In the genomic region with DNA sequence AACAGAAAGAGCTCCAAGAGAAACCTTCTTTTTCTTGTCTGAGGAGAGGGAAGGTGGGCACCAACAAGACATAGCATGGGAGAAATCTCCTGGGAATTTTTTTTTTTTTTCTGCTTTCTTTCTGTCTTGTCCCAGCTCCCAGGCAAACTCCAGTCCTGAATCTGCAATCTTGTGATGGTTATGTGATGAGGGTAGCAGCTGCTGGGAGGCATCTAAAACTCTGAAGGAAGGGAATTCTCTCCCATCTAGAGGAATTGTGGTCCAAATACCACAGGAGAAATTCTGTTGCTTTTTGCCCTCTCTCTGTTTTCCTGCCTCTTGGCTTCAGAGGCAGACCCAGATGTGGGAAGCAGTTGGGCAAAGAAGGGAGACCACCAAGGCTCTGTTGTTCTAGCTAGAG, we compare ENCODE assay signal across 20 cellular contexts. TPM values are rescaled to one million over a fixed set of nuclear protein-coding genes. Genes with fewer than 3 reads are reported as not detected.
DNase-seq lines count a peak whose midpoint lies in the region; TF ChIP-seq lines count a peak whose summit lies in the region.
"Had no signal": no experiment of that assay in that cellular context is flagged by ENCODE, and none has a peak within 500 bp of the region (broad histone marks: within the 10 kb centered on the region; RNA-seq: fewer than 3 reads in every experiment).

No MANE protein-coding gene starts in this region.

- no peak overlapping the region for H2AK5ac ChIP-seq in trophoblast cell (ENCODE audit: low read length)

- H3K9ac ChIP-seq in trophoblast cell (ENCODE audit: low read length): no peak overlapping the region
- H3K9ac ChIP-seq: BLaER1 treated with 17β-estradiol and CSF1 and Interleukin-3, amounts not matched to agents 10 nM and 100 nM had no signal

- H2BK12ac ChIP-seq in trophoblast cell (ENCODE audit: low read length): no peak overlapping the region

- H3K36me3 ChIP-seq in trophoblast cell (ENCODE audit: control insufficient read depth in 1 of 2, insufficient read depth in 2 of 2, low read length in 2 of 2) (peaks cover 3% of the 10 kb centered on the region in 2 experiments), uterus (no peaks in the 10 kb centered on the region)
- H3K36me3 ChIP-seq: BE2C had no signal

- H3K27me3 ChIP-seq in trophoblast cell (ENCODE audit: insufficient read depth, low read length) (no peaks in the 10 kb centered on the region), uterus (no peaks in the 10 kb centered on the region)
- H3K27me3 ChIP-seq: BE2C; BLaER1 treated with 17β-estradiol and CSF1 and Interleukin-3, amounts not matched to agents 10 nM and 100 nM had no signal

- H3K27ac ChIP-seq in trophoblast cell (ENCODE audit: low read depth, low read length) (no peak overlapping the region), uterus (no peak overlapping the region)
- H3K27ac ChIP-seq: A549; BLaER1 treated with 17β-estradiol and CSF1 and Interleukin-3, amounts not matched to agents 10 nM and 100 nM had no signal

- H4K12ac ChIP-seq in trophoblast cell (ENCODE audit: low read depth, low read length): no peak overlapping the region

- no peak overlapping the region for H4K91ac ChIP-seq in trophoblast cell (ENCODE audit: low read depth, low read length)

- TF ChIP-seq POLR2A in uterus (IDR thresholded peaks at IDR 0.05): no peak

- intact Hi-C loops in uterus (cut with DNase I; ENCODE audit: low total_unique reads): no loop called here

- H3K4ac ChIP-seq in trophoblast cell (ENCODE audit: low read depth, low read length): no peak overlapping the region

- no peaks in the 10 kb centered on the region for H3K9me3 ChIP-seq in trophoblast cell (ENCODE audit: insufficient read depth, low read depth, low read length)
- H3K9me3 ChIP-seq in uterus: no peaks in the 10 kb centered on the region
- H3K9me3 ChIP-seq: A549; BE2C; BLaER1 treated with 17β-estradiol and CSF1 and Interleukin-3, amounts not matched to agents 10 nM and 100 nM had no signal

- H2BK120ac ChIP-seq in trophoblast cell (ENCODE audit: insufficient read depth, low read length, poor library complexity): no peak overlapping the region

- H3K4me1 Mint-ChIP-seq in mesothelial cell of epicardium (peaks cover 10% of the 10 kb centered on the region), nephron (peaks cover 7% of the 10 kb centered on the region)
- H3K4me1 Mint-ChIP-seq: CD14-positive monocyte, GM23338 had no signal

- H3K36me3 Mint-ChIP-seq in mesothelial cell of epicardium (peaks cover 23% of the 10 kb centered on the region), nephron (ENCODE audit: low read depth) (peaks cover 39% of the 10 kb centered on the region)

- no peaks in the 10 kb centered on the region for H3K79me1 ChIP-seq in trophoblast cell (ENCODE audit: low read length)

- H3K9me3 Mint-ChIP-seq in mesothelial cell of epicardium (no peaks in the 10 kb centered on the region), nephron (no peaks in the 10 kb centered on the region)
- H3K9me3 Mint-ChIP-seq: CD14-positive monocyte; CD4-positive, alpha-beta T cell; CD8-positive, alpha-beta memory T cell; GM23338 had no signal

- H3K79me2 ChIP-seq in trophoblast cell (ENCODE audit: control insufficient read depth, insufficient read depth, low read length, poor library complexity): no peaks in the 10 kb centered on the region

- H3K4me2 ChIP-seq in trophoblast cell (ENCODE audit: low read length): no peak overlapping the region
- H3K4me2 ChIP-seq: A549; BLaER1 treated with 17β-estradiol and CSF1 and Interleukin-3, amounts not matched to agents 10 nM and 100 nM; GM23338 had no signal

- no peak overlapping the region for H2BK5ac ChIP-seq in trophoblast cell (ENCODE audit: low read depth, low read length, poor library complexity)

- H3K4me3 Mint-ChIP-seq in mesothelial cell of epicardium: peak overlapping the region; percentile 48
- peak overlapping the region in 2 of 3 experiments; percentile 37 to 58 for H3K4me3 Mint-ChIP-seq in nephron
- H3K4me3 Mint-ChIP-seq: CD14-positive monocyte; CD4-positive, alpha-beta T cell; CD8-positive, alpha-beta memory T cell; GM23338; H9 had no signal

- DNase-seq in LHCN-M2 (ENCODE audit: low read depth): peak; percentile 5
- no peak for DNase-seq in mesothelial cell of epicardium (ENCODE audit: low spot score in 2 of 2, unreplicated experiment in 2 of 2)
- peak; percentile 31 to 59 for DNase-seq in trophoblast cell
- no peak for DNase-seq in uterus
- no peak for DNase-seq in T-helper 9 cell
- DNase-seq in DMS53 (lab: John Stamatoyannopoulos, UW): no peak
- DNase-seq: 8988T; ACHN; AML-193; BE2C; CD4-positive, alpha-beta T cell; CD8-positive, alpha-beta memory T cell; DMS 273 treated with DMSO at 0.1 percent for 48 hours; DMS79 treated with DMSO at 0.1 percent for 48 hours; H9 had no signal

- TF ChIP-seq CTCF in mesothelial cell of epicardium (IDR thresholded peaks at IDR 0.05; ENCODE audit: unreplicated experiment): no peak
- no peak for TF ChIP-seq CTCF in nephron (IDR thresholded peaks at IDR 0.05; ENCODE audit: unreplicated experiment in 3 of 3)
- no peak for TF ChIP-seq CTCF in uterus (IDR thresholded peaks at IDR 0.05)

- H3K23ac ChIP-seq in trophoblast cell (ENCODE audit: low read length): peak overlapping the region; percentile 80

- H3K27me3 Mint-ChIP-seq in mesothelial cell of epicardium (ENCODE audit: low read depth) (no peaks in the 10 kb centered on the region), nephron (ENCODE audit: low read depth) (no peaks in the 10 kb centered on the region)
- H3K27me3 Mint-ChIP-seq: CD4-positive, alpha-beta T cell; CD8-positive, alpha-beta memory T cell had no signal

- H3K27ac Mint-ChIP-seq in mesothelial cell of epicardium (peak overlapping the region; percentile 69), nephron (no peak overlapping the region)
- H3K27ac Mint-ChIP-seq: CD4-positive, alpha-beta T cell; CD8-positive, alpha-beta memory T cell; GM23338; H9 had no signal

- H3K14ac ChIP-seq in trophoblast cell (ENCODE audit: low read length): no peak overlapping the region

- no peak overlapping the region for H3K18ac ChIP-seq in trophoblast cell (ENCODE audit: low read length)

- H4K8ac ChIP-seq in trophoblast cell (ENCODE audit: low read depth, low read length): no peak overlapping the region

- H2AFZ ChIP-seq in trophoblast cell (ENCODE audit: insufficient read depth, low read length, poor library complexity): no peak overlapping the region
- H2AFZ ChIP-seq: GM23338 had no signal

- H3K4me3 ChIP-seq in trophoblast cell (ENCODE audit: low read depth, low read length): no peak overlapping the region
- H3K4me3 ChIP-seq in uterus: no peak overlapping the region
- H3K4me3 ChIP-seq: A549; BLaER1 treated with 17β-estradiol and CSF1 and Interleukin-3, amounts not matched to agents 10 nM and 100 nM; GM23338 had no signal

- peaks cover 0 to 3% of the 10 kb centered on the region in 2 experiments for H3K4me1 ChIP-seq in trophoblast cell (ENCODE audit: control insufficient read depth in 1 of 2, insufficient read depth in 2 of 2, low read length in 2 of 2)
- no peaks in the 10 kb centered on the region for H3K4me1 ChIP-seq in uterus
- H3K4me1 ChIP-seq: A549; BE2C; BLaER1 treated with 17β-estradiol and CSF1 and Interleukin-3, amounts not matched to agents 10 nM and 100 nM had no signal

RNA-seq across cellular contexts. Expression of gene SCRN3, which starts 16.7 kb away (rescaled TPM):
- total RNA-seq in LHCN-M2 (2014; rRNA removed) (25.2 and 31.1 TPM in 2 replicates), mesothelial cell of epicardium (26.5 to 29.0 TPM (median 26.8 TPM) in 3 replicates), uterus (10 to 100 TPM in 3 of 4 donors, 1 to 10 TPM in 1; 2.6 to 46.8 (median 16.2) TPM)
- polyA plus RNA-seq in LHCN-M2 (2012): 12.2 TPM
- polyA plus RNA-seq in trophoblast cell (2013): 13.8 and 15.2 TPM in 2 replicates

Comparison
In these comparisons a context has a peak if more than half of its experiments do, and no peak if none do; other contexts are left out.
1. DNase-seq: peak in LHCN-M2 (single experiment) and trophoblast cell (2 of 2); none in mesothelial cell of epicardium (0 of 2), uterus (0 of 2), T-helper 9 cell (single experiment) and DMS53 (single experiment).